ENCODE assay signal across 10 cellular contexts in the genomic region with DNA sequence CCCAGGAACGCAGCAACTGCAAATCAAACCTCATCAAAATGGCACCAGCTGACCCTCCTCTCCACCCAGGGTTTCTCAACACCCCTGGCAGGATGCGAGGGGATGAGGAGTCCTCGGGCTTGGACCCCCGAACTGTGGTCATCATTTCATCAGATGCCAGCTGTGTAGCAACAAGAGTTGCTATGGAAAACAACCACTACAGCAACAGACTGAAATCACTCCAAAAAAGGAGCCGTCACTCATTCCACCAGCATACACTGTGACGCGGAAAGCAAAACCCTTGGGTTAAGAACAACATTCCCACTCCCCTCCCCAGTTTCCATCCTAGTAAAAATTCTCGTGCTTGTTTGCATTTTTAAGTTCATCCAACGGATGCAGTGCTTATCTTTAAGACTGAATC. TPM values are rescaled to one million over a fixed set of nuclear protein-coding genes. Genes with fewer than 3 reads are reported as not detected.
DNase-seq lines count a peak whose midpoint lies in the region; ATAC-seq and TF ChIP-seq lines count a peak whose summit lies in the region.
"Had no signal": no experiment of that assay in that cellular context is flagged by ENCODE, and none has a peak within 500 bp of the region (broad histone marks: within the 10 kb centered on the region; RNA-seq: fewer than 3 reads in every experiment).

No MANE protein-coding gene starts in this region.

- peak overlapping the region; percentile 97 for H3K14ac ChIP-seq in IMR-90 (replicated peaks; ENCODE audit: low read depth, low read length)

- H2AK5ac ChIP-seq in IMR-90 (ENCODE audit: low read depth, low read length): peak overlapping the region; percentile 98

- BruUV-seq in IMR-90 (replicated peaks; lab: Mats Ljungman, UMichigan) (no TSS peak), Calu3 (replicated peaks; lab: Mats Ljungman, UMichigan) (no TSS peak)

- peak overlapping the region; percentile 97 for H2BK20ac ChIP-seq in IMR-90 (ENCODE audit: low read depth, low read length)

- peak overlapping the region; percentile 31 to 97 (median 88) for H3K27ac Mint-ChIP-seq in brain
- no peak overlapping the region for H3K27ac Mint-ChIP-seq in Calu3 (ENCODE audit: unreplicated experiment)

- peaks cover 91% of the 10 kb centered on the region for H3K4me1 Mint-ChIP-seq in brain
- H3K4me1 Mint-ChIP-seq in Calu3 (ENCODE audit: low read depth, unreplicated experiment): peaks cover 8% of the 10 kb centered on the region

- H4K5ac ChIP-seq in IMR-90 (ENCODE audit: low read depth, low read length): peak overlapping the region; percentile 87

- H4K8ac ChIP-seq in IMR-90 (ENCODE audit: low read depth in 2 of 2, low read length in 2 of 2): peak overlapping the region; percentile 23 to 90

- H3K79me1 ChIP-seq in IMR-90 (ENCODE audit: low read depth in 1 of 2, low read length in 2 of 2): peaks cover 21 to 63% of the 10 kb centered on the region in 2 experiments

- WGBS in IMR-90 (ENCODE audit: extremely low coverage in 2 of 2, insufficient read length in 1 of 2), 2 experiments: 0% methylated on average over 1 of the region's 9 CpGs; no CpG with 5 or more reads in 1 of the 2 experiments

- CTCF ChIA-PET in IMR-90 (lab: Yijun Ruan, JAX): no interaction called here
- CTCF ChIA-PET in Calu3 (lab: Charles Lee): no interaction called here

- intact Hi-C loops in IMR-90 (cut with micrococcal nuclease) (no loop called here), Calu3 (cut with micrococcal nuclease; ENCODE audit: unreplicated experiment) (no loop called here)

- H3K18ac ChIP-seq in IMR-90 (ENCODE audit: low read depth, low read length): peak overlapping the region; percentile 87

- no peak for TF ChIP-seq CTCF in IMR-90 (conservative IDR thresholded peaks at IDR 0.05; ENCODE audit: low read depth, low read length)
- TF ChIP-seq CTCF in brain (conservative IDR thresholded peaks at IDR 0.05): no peak
- no peak for TF ChIP-seq CTCF in Calu3 (IDR thresholded peaks at IDR 0.05; ENCODE audit: unreplicated experiment)

- H3K4me2 ChIP-seq in IMR-90 (ENCODE audit: low read depth, low read length): peak overlapping the region; percentile 90

- H3K9ac ChIP-seq in IMR-90 (ENCODE audit: low read depth, low read length): peak overlapping the region; percentile 80

- ATAC-seq in IMR-90 (ENCODE audit: low read depth): peak; percentile 35

- in situ Hi-C loops in IMR-90 (cut with MboI; ENCODE audit: low sequenced_read_pairs): loop anchor here (5.0 kb wide), 1 partner anchor 34 kb away; no protein-coding TSS in a partner anchor

- H3K4me3 Mint-ChIP-seq in brain (peak overlapping the region in 2 of 5 experiments; percentile 5 to 54), Calu3 (ENCODE audit: low read depth, unreplicated experiment) (no peak overlapping the region)

- peak overlapping the region; percentile 89; the same call in 1 of the 3 replicates for H2BK15ac ChIP-seq in IMR-90 (ENCODE audit: low read depth, low read length)

- peaks cover 17% of the 10 kb centered on the region for H3K36me3 ChIP-seq in IMR-90 (ENCODE audit: control insufficient read depth, insufficient read depth, low read length)

- H2BK120ac ChIP-seq in IMR-90 (ENCODE audit: low read depth, low read length): peak overlapping the region; percentile 99

- peaks cover 18% of the 10 kb centered on the region for H4K20me1 ChIP-seq in IMR-90 (ENCODE audit: insufficient read depth, low read length)

- H3K27me3 Mint-ChIP-seq in brain (peaks cover 4% of the 10 kb centered on the region), Calu3 (ENCODE audit: unreplicated experiment) (no peaks in the 10 kb centered on the region)

- dilution Hi-C loops in IMR-90 (cut with HindIII; ENCODE audit: low sequenced_read_pairs, unreplicated experiment): no loop called here

- peak overlapping the region; percentile 99 for H2BK5ac ChIP-seq in IMR-90 (ENCODE audit: low read depth, low read length, poor library complexity, severe bottlenecking)

- peaks cover 32% of the 10 kb centered on the region for H3K4me1 ChIP-seq in IMR-90 (ENCODE audit: control insufficient read depth, insufficient read depth, low read length)

- H3K9me3 ChIP-seq in IMR-90 (ENCODE audit: control insufficient read depth, insufficient read depth, low read length): no peaks in the 10 kb centered on the region

- H3K56ac ChIP-seq in IMR-90 (ENCODE audit: extremely low read depth, insufficient read depth, low read length): peak overlapping the region; percentile 91

- H4K91ac ChIP-seq in IMR-90 (ENCODE audit: insufficient read depth, low read depth, low read length): peak overlapping the region; percentile 99

- H3K36me3 Mint-ChIP-seq in brain: peaks cover 58% of the 10 kb centered on the region
- H3K36me3 Mint-ChIP-seq in Calu3 (ENCODE audit: insufficient read depth, unreplicated experiment): peaks cover 6% of the 10 kb centered on the region

- POLR2A ChIA-PET in IMR-90 (lab: Charles Lee; ENCODE audit: unreplicated experiment): no interaction called here

- H3K27ac ChIP-seq in IMR-90 (ENCODE audit: insufficient read depth, low read length): peak overlapping the region; percentile 100
- peak overlapping the region; percentile 57 for H3K27ac ChIP-seq in layer of hippocampus (ENCODE audit: low read depth, low read length)

- TF ChIP-seq POLR2A in IMR-90 (IDR thresholded peaks at IDR 0.05; ENCODE audit: low read depth, low read length): peak; percentile 18; the same call in 1 of the 2 replicates

- peak overlapping the region; percentile 99 for H3K23ac ChIP-seq in IMR-90 (ENCODE audit: low read depth, low read length)

- peak; percentile 13; the same call in 1 of the 2 replicates for TF ChIP-seq RAD21 in IMR-90 (IDR thresholded peaks at IDR 0.05; ENCODE audit: low read length)

- peak; percentile 97 for DNase-seq in IMR-90
- peak; percentile 88 for DNase-seq in stromal cell of bone marrow (ENCODE audit: low read depth)
- no peak for DNase-seq in NCI-H510A (lab: John Stamatoyannopoulos, UW)
- no peak for DNase-seq in Calu3
- DNase-seq in NCI-H2029 (lab: John Stamatoyannopoulos, UW): no peak
- no peak for DNase-seq in effector CD4-positive, alpha-beta T cell
- DNase-seq: activated CD4-positive, alpha-beta T cell treated with anti-CD3 and anti-CD28 coated beads, Interleukin-2, amount 50 U/mL, for 48 hours; NCI-H2171 treated with DMSO at 0.1 percent for 48 hours had no signal

- H3K9me1 ChIP-seq in IMR-90 (ENCODE audit: insufficient read depth, low read length): peaks cover 27% of the 10 kb centered on the region

- H3K27me3 ChIP-seq in IMR-90 (ENCODE audit: control insufficient read depth, insufficient read depth, low read length): no peaks in the 10 kb centered on the region
- H3K27me3 ChIP-seq in layer of hippocampus (ENCODE audit: control insufficient read depth, insufficient read depth, low read length): no peaks in the 10 kb centered on the region

- H3K9me3 Mint-ChIP-seq in brain (peaks cover 0 to 2% (median 0%) of the 10 kb centered on the region in 5 experiments), Calu3 (ENCODE audit: low read depth, unreplicated experiment) (no peaks in the 10 kb centered on the region)

- H2AFZ ChIP-seq in IMR-90 (replicated peaks; ENCODE audit: low read length, poor library complexity): peak overlapping the region; percentile 75

- no peak overlapping the region for H3K4me3 ChIP-seq in IMR-90 (ENCODE audit: insufficient read depth, low read depth, low read length)

- H3K4ac ChIP-seq in IMR-90 (ENCODE audit: low read depth, low read length): peak overlapping the region; percentile 99

- H2AK9ac ChIP-seq in IMR-90 (replicated peaks; ENCODE audit: low read depth, low read length, poor library complexity): peak overlapping the region; percentile 86

TF ChIP-seq in IMR-90, 13 proteins besides CTCF, POLR2A, EP300 and RAD21 (continues in another document):
- TF ChIP-seq MXI1 (IDR thresholded peaks at IDR 0.05; ENCODE audit: borderline replicate concordance, low read depth, low read length) (no peak), MAFK (IDR thresholded peaks at IDR 0.05; ENCODE audit: low read depth, low read length) (0 out of 2 replicates have a peak, but pooled peaks have one; percentile 2), CEBPB (IDR thresholded peaks at IDR 0.05; ENCODE audit: low read depth, low read length) (peak; percentile 93), RCOR1 (IDR thresholded peaks at IDR 0.05; ENCODE audit: insufficient replicate concordance, low read length) (no peak), SMC3 (IDR thresholded peaks at IDR 0.05; ENCODE audit: low read depth, low read length) (no peak), MAZ (IDR thresholded peaks at IDR 0.05; ENCODE audit: borderline replicate concordance, low read depth, low read length) (peak; percentile 17; the same call in 1 of the 2 replicates), CHD1 (IDR thresholded peaks at IDR 0.05; ENCODE audit: low read depth, low read length) (no peak), FOS (IDR thresholded peaks at IDR 0.05; ENCODE audit: low read depth, low read length) (peak; percentile 47; the same call in 1 of the 2 replicates), BHLHE40 (IDR thresholded peaks at IDR 0.05; ENCODE audit: low read depth, low read length) (peak; percentile 75), RFX5 (IDR thresholded peaks at IDR 0.05; ENCODE audit: low read depth, low read length) (no peak), NFE2L2 (IDR thresholded peaks at IDR 0.05; ENCODE audit: low read depth, low read length) (no peak)
- TF ChIP-seq, protein P1, sequence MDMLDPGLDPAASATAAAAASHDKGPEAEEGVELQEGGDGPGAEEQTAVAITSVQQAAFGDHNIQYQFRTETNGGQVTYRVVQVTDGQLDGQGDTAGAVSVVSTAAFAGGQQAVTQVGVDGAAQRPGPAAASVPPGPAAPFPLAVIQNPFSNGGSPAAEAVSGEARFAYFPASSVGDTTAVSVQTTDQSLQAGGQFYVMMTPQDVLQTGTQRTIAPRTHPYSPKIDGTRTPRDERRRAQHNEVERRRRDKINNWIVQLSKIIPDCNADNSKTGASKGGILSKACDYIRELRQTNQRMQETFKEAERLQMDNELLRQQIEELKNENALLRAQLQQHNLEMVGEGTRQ (IDR thresholded peaks at IDR 0.05; ENCODE audit: low read depth, low read length): peak; percentile 46

RNA-seq across cellular contexts. Expression of a gene that starts 40.1 kb away (rescaled TPM):
- total RNA-seq in IMR-90 (2012; rRNA removed) (26.2 and 34.2 TPM in 2 replicates), Calu3 (2022) (49.1 and 51.3 TPM in 2 replicates)
- polyA plus RNA-seq in IMR-90 (2012; rRNA removed) (35.4 and 45.8 TPM in 2 replicates), brain (ENCODE audit: insufficient read depth, low read depth, low replicate concordance) (32.4 TPM)
- 36.0 and 50.5 TPM in 2 replicates for polyA plus RNA-seq in IMR-90 (2012; cell fraction: cytosol; rRNA removed)
- 72.1 and 93.1 TPM in 2 replicates for polyA plus RNA-seq in IMR-90 (2012; cell fraction: nucleus; rRNA removed; ENCODE audit: low replicate concordance)

Comparison
In these comparisons a context has a peak if more than half of its experiments do, and no peak if none do; other contexts are left out.
1. DNase-seq: peak in IMR-90 (single experiment) and stromal cell of bone marrow (single experiment); none in NCI-H510A (single experiment), Calu3 (single experiment), NCI-H2029 (single experiment) and effector CD4-positive, alpha-beta T cell (single experiment).